Comparison of ENCODE assay signal across 25 cellular contexts in genomic region chr9:71349218-71349617, GRCh38.
A peak's percentile ranks its signal among the peaks of the same experiment; 100 is the strongest.
DNase-seq lines count a peak whose midpoint lies in the region; ATAC-seq and TF ChIP-seq lines count a peak whose summit lies in the region.
"Had no signal": no experiment of that assay in that cellular context is flagged by ENCODE, and none has a peak within 500 bp of the region (broad histone marks: within the 10 kb centered on the region; RNA-seq: fewer than 3 reads in every experiment).

No MANE protein-coding gene starts in this region.

- H3K27ac Mint-ChIP-seq in HFFc6 (peak overlapping the region; percentile 67), Calu3 (ENCODE audit: unreplicated experiment) (no peak overlapping the region)
- no peak overlapping the region for H3K27ac Mint-ChIP-seq in stimulated activated memory B cell treated with anti-CD40 and anti-IgM and Interleukin-4, amounts not matched to agents 10 μg/mL and 1 μg/mL and 100 μg/mL, for 72 hours
- H3K27ac Mint-ChIP-seq: activated CD4-positive, alpha-beta memory T cell treated with anti-CD3 and anti-CD28 coated beads, Interleukin-2, amount 10 ng/mL, durations not matched to agents 7 days and 5 days; CD4-positive, alpha-beta T cell had no signal

- H3K4me3 ChIP-seq in astrocyte of the spinal cord (ENCODE audit: low read depth, low read length): no peak overlapping the region
- H3K4me3 ChIP-seq: A549, HAP-1, vagina had no signal

- intact Hi-C loops in Calu3 (cut with micrococcal nuclease; ENCODE audit: unreplicated experiment) (no loop called here), left colon (cut with DNase I, micrococcal nuclease) (no loop called here)

- CTCF ChIA-PET in Calu3 (lab: Charles Lee): no interaction called here

- TF ChIP-seq CTCF in HFFc6 (IDR thresholded peaks at IDR 0.05): no peak
- no peak for TF ChIP-seq CTCF in astrocyte of the spinal cord (IDR thresholded peaks at IDR 0.05; ENCODE audit: low read depth, low read length)
- no peak for TF ChIP-seq CTCF in Calu3 (IDR thresholded peaks at IDR 0.05; ENCODE audit: unreplicated experiment)

- BruUV-seq in Calu3 (replicated peaks; lab: Mats Ljungman, UMichigan): no TSS peak

- H3K4me1 Mint-ChIP-seq in HFFc6 (ENCODE audit: low read depth) (peaks cover 51% of the 10 kb centered on the region), Calu3 (ENCODE audit: low read depth, unreplicated experiment) (no peaks in the 10 kb centered on the region)
- H3K4me1 Mint-ChIP-seq in stimulated activated memory B cell treated with anti-CD40 and anti-IgM and Interleukin-4, amounts not matched to agents 10 μg/mL and 1 μg/mL and 100 μg/mL, for 72 hours: no peaks in the 10 kb centered on the region
- H3K4me1 Mint-ChIP-seq: activated CD4-positive, alpha-beta memory T cell treated with anti-CD3 and anti-CD28 coated beads, Interleukin-2, amount 10 ng/mL, durations not matched to agents 7 days and 5 days had no signal

- in situ Hi-C loops in astrocyte of the spinal cord (cut with HindIII; ENCODE audit: low sequenced_read_pairs): no loop called here

- H3K9me3 Mint-ChIP-seq in HFFc6: peaks cover 8% of the 10 kb centered on the region
- H3K9me3 Mint-ChIP-seq in Calu3 (ENCODE audit: low read depth, unreplicated experiment): no peaks in the 10 kb centered on the region
- peaks cover 4% of the 10 kb centered on the region for H3K9me3 Mint-ChIP-seq in stimulated activated memory B cell treated with anti-CD40 and anti-IgM and Interleukin-4, amounts not matched to agents 10 μg/mL and 1 μg/mL and 100 μg/mL, for 72 hours
- H3K9me3 Mint-ChIP-seq: activated CD4-positive, alpha-beta memory T cell treated with anti-CD3 and anti-CD28 coated beads, Interleukin-2, amount 10 ng/mL, durations not matched to agents 7 days and 5 days had no signal

- peak; percentile 71 for DNase-seq in AG08395 (ENCODE audit: low spot score)
- DNase-seq in HFFc6: peak; percentile 69
- DNase-seq in astrocyte of the spinal cord (ENCODE audit: low read depth, low spot score): peak; percentile 63
- DNase-seq in kidney tubule cell (ENCODE audit: low spot score): peak; percentile 23
- DNase-seq in Calu3: no peak
- DNase-seq in left colon: no peak
- DNase-seq: activated CD4-positive, alpha-beta memory T cell treated with anti-CD3 and anti-CD28 coated beads, Interleukin-2, amount 10 ng/mL, durations not matched to agents 7 days and 5 days; activated CD4-positive, CD25-positive, alpha-beta regulatory T cell; activated naive CD4-positive, alpha-beta T cell; activated T-cell treated with anti-CD3 and anti-CD28 coated beads for 4 hours; aorta; CD4-positive, alpha-beta T cell; cerebellar nuclear complex; DMS153; effector CD8-positive, alpha-beta T cell; NCI-H1105 treated with DMSO at 0.1 percent for 48 hours; NCI-H2107; NCI-H524; retina; T-helper 9 cell had no signal

- no peaks in the 10 kb centered on the region for H3K27me3 Mint-ChIP-seq in HFFc6 (ENCODE audit: insufficient read depth)
- peaks cover 18% of the 10 kb centered on the region for H3K27me3 Mint-ChIP-seq in Calu3 (ENCODE audit: unreplicated experiment)
- H3K27me3 Mint-ChIP-seq in stimulated activated memory B cell treated with anti-CD40 and anti-IgM and Interleukin-4, amounts not matched to agents 10 μg/mL and 1 μg/mL and 100 μg/mL, for 72 hours: no peaks in the 10 kb centered on the region
- H3K27me3 Mint-ChIP-seq: activated CD4-positive, alpha-beta memory T cell treated with anti-CD3 and anti-CD28 coated beads, Interleukin-2, amount 10 ng/mL, durations not matched to agents 7 days and 5 days had no signal

- peaks cover 9% of the 10 kb centered on the region; the same call in 1 of the 2 replicates for H3K36me3 Mint-ChIP-seq in HFFc6 (ENCODE audit: low read depth)
- H3K36me3 Mint-ChIP-seq in Calu3 (ENCODE audit: insufficient read depth, unreplicated experiment): no peaks in the 10 kb centered on the region
- no peaks in the 10 kb centered on the region for H3K36me3 Mint-ChIP-seq in stimulated activated memory B cell treated with anti-CD40 and anti-IgM and Interleukin-4, amounts not matched to agents 10 μg/mL and 1 μg/mL and 100 μg/mL, for 72 hours

- H3K4me3 Mint-ChIP-seq in HFFc6: peak overlapping the region; percentile 55
- no peak overlapping the region for H3K4me3 Mint-ChIP-seq in Calu3 (ENCODE audit: low read depth, unreplicated experiment)
- H3K4me3 Mint-ChIP-seq in stimulated activated memory B cell treated with anti-CD40 and anti-IgM and Interleukin-4, amounts not matched to agents 10 μg/mL and 1 μg/mL and 100 μg/mL, for 72 hours: no peak overlapping the region
- H3K4me3 Mint-ChIP-seq: activated CD4-positive, alpha-beta memory T cell treated with anti-CD3 and anti-CD28 coated beads, Interleukin-2, amount 10 ng/mL, durations not matched to agents 7 days and 5 days; CD4-positive, alpha-beta T cell had no signal

- ATAC-seq in left colon: no peak
- ATAC-seq in HG02885 (IDR thresholded peaks at IDR 0.05; ENCODE audit: poor library complexity, unreplicated experiment): no peak
- ATAC-seq in stimulated activated memory B cell treated with anti-CD40 and anti-IgM and Interleukin-4, amounts not matched to agents 10 μg/mL and 1 μg/mL and 100 μg/mL, for 72 hours: no peak
- ATAC-seq: A549 had no signal

Comparison
In these comparisons a context has a peak if more than half of its experiments do, and no peak if none do; other contexts are left out.
1. DNase-seq: peak in AG08395 (single experiment), HFFc6 (single experiment), astrocyte of the spinal cord (single experiment) and kidney tubule cell (single experiment); none in Calu3 (single experiment) and left colon (0 of 2).